Comparison of ENCODE assay signal across 11 cellular contexts in the genomic region with DNA sequence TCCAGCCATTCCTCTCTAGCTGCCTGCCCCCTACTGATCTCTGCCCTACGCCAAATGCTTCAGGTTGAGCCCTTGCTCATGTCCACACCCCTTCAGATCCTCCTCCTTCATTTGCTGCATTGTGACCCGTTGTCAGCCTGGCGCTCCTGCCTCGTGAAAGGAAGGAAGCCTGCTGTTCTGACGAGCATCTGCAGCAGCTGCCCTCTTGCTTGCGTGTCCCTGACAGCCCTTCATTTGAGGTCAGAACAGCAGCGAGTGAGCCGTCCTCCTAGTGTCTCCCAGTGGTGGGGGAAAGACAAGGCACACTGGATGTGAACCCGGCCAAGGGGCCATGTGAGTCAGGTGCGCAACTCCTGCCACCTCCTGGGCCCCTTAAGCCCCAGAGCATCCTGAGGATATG. TPM values are rescaled to one million over a fixed set of nuclear protein-coding genes. Genes with fewer than 3 reads are reported as not detected.
DNase-seq lines count a peak whose midpoint lies in the region; ATAC-seq, FAIRE-seq and TF ChIP-seq lines count a peak whose summit lies in the region.
"Had no signal": no experiment of that assay in that cellular context is flagged by ENCODE, and none has a peak within 500 bp of the region (broad histone marks: within the 10 kb centered on the region; RNA-seq: fewer than 3 reads in every experiment).

No MANE protein-coding gene starts in this region.

- H3K4me1 Mint-ChIP-seq in activated CD4-positive, alpha-beta memory T cell treated with anti-CD3 and anti-CD28 coated beads for 36 hours (ENCODE audit: low read depth) = peaks cover 13% of the 10 kb centered on the region
- peaks cover 19% of the 10 kb centered on the region for H3K4me1 Mint-ChIP-seq in activated CD4-positive, alpha-beta memory T cell treated with anti-CD3 and anti-CD28 coated beads, Interleukin-2, amount 10 ng/mL, durations not matched to agents 7 days and 5 days

- TF ChIP-seq CTCF in choroid plexus epithelial cell (conservative IDR thresholded peaks at IDR 0.05; ENCODE audit: low read depth, low read length) = no peak

- peak; percentile 22 for DNase-seq in activated CD4-positive, alpha-beta memory T cell treated with anti-CD3 and anti-CD28 coated beads for 36 hours
- DNase-seq in activated CD4-positive, alpha-beta memory T cell treated with anti-CD3 and anti-CD28 coated beads, Interleukin-2, amount 10 ng/mL, durations not matched to agents 7 days and 5 days = no peak
- DNase-seq in NCI-H146 (lab: John Stamatoyannopoulos, UW) (peak; percentile 92), choroid plexus epithelial cell (ENCODE audit: low read depth) (peak; percentile 42), urothelium cell line (ENCODE audit: low spot score) (no peak), NCI-H524 treated with DMSO at 0.1 percent for 48 hours (lab: John Stamatoyannopoulos, UW) (no peak), anterior cingulate cortex (lab: John Stamatoyannopoulos, UW) (no peak)
- DNase-seq: CD4-positive, alpha-beta memory T cell; stomach had no signal

- H3K4me3 ChIP-seq in choroid plexus epithelial cell (ENCODE audit: low read depth, low read length) = no peak overlapping the region
- H3K4me3 ChIP-seq: stomach had no signal

- H3K9me3 Mint-ChIP-seq in activated CD4-positive, alpha-beta memory T cell treated with anti-CD3 and anti-CD28 coated beads for 36 hours = no peaks in the 10 kb centered on the region
- H3K9me3 Mint-ChIP-seq in activated CD4-positive, alpha-beta memory T cell treated with anti-CD3 and anti-CD28 coated beads, Interleukin-2, amount 10 ng/mL, durations not matched to agents 7 days and 5 days = no peaks in the 10 kb centered on the region
- H3K9me3 Mint-ChIP-seq: activated naive CD4-positive, alpha-beta T cell treated with anti-CD3 and anti-CD28 coated beads, Interleukin-2, amount 50 U/mL, for 72 hours; CD4-positive, alpha-beta memory T cell had no signal

- no peaks in the 10 kb centered on the region for H3K36me3 Mint-ChIP-seq in activated CD4-positive, alpha-beta memory T cell treated with anti-CD3 and anti-CD28 coated beads for 36 hours
- no peaks in the 10 kb centered on the region for H3K36me3 Mint-ChIP-seq in activated CD4-positive, alpha-beta memory T cell treated with anti-CD3 and anti-CD28 coated beads, Interleukin-2, amount 10 ng/mL, durations not matched to agents 7 days and 5 days (ENCODE audit: low read depth)
- H3K36me3 Mint-ChIP-seq: activated naive CD4-positive, alpha-beta T cell treated with anti-CD3 and anti-CD28 coated beads, Interleukin-2, amount 50 U/mL, for 72 hours; CD4-positive, alpha-beta memory T cell had no signal

- no peak overlapping the region for H3K4me3 Mint-ChIP-seq in activated CD4-positive, alpha-beta memory T cell treated with anti-CD3 and anti-CD28 coated beads for 36 hours
- H3K4me3 Mint-ChIP-seq in activated CD4-positive, alpha-beta memory T cell treated with anti-CD3 and anti-CD28 coated beads, Interleukin-2, amount 10 ng/mL, durations not matched to agents 7 days and 5 days = no peak overlapping the region

- POLR2A ChIA-PET in activated CD4-positive, alpha-beta memory T cell treated with anti-CD3 and anti-CD28 coated beads for 36 hours (lab: Charles Lee) = no interaction called here
- POLR2A ChIA-PET in activated CD4-positive, alpha-beta memory T cell treated with anti-CD3 and anti-CD28 coated beads, Interleukin-2, amount 10 ng/mL, durations not matched to agents 7 days and 5 days (lab: Charles Lee) = no interaction called here

- no peak overlapping the region for H3K27ac Mint-ChIP-seq in activated CD4-positive, alpha-beta memory T cell treated with anti-CD3 and anti-CD28 coated beads for 36 hours
- H3K27ac Mint-ChIP-seq in activated CD4-positive, alpha-beta memory T cell treated with anti-CD3 and anti-CD28 coated beads, Interleukin-2, amount 10 ng/mL, durations not matched to agents 7 days and 5 days = no peak overlapping the region

- ATAC-seq in GM21423 (IDR thresholded peaks at IDR 0.05; ENCODE audit: unreplicated experiment) = no peak
- ATAC-seq: activated naive CD4-positive, alpha-beta T cell treated with anti-CD3 and anti-CD28 coated beads, Interleukin-2, amount 50 U/mL, for 72 hours had no signal

- peaks cover 47% of the 10 kb centered on the region for H3K27me3 Mint-ChIP-seq in activated CD4-positive, alpha-beta memory T cell treated with anti-CD3 and anti-CD28 coated beads for 36 hours
- H3K27me3 Mint-ChIP-seq in activated CD4-positive, alpha-beta memory T cell treated with anti-CD3 and anti-CD28 coated beads, Interleukin-2, amount 10 ng/mL, durations not matched to agents 7 days and 5 days = peaks cover 54% of the 10 kb centered on the region

- CTCF ChIA-PET in activated CD4-positive, alpha-beta memory T cell treated with anti-CD3 and anti-CD28 coated beads for 36 hours (lab: Charles Lee) = interaction anchor here (0.7 kb wide), 1 partner anchor 188 kb away, joined by 3 read pairs; no protein-coding TSS in a partner anchor
- CTCF ChIA-PET in activated CD4-positive, alpha-beta memory T cell treated with anti-CD3 and anti-CD28 coated beads, Interleukin-2, amount 10 ng/mL, durations not matched to agents 7 days and 5 days (lab: Charles Lee) = no interaction called here

- intact Hi-C loops in activated CD4-positive, alpha-beta memory T cell treated with anti-CD3 and anti-CD28 coated beads for 36 hours (cut with micrococcal nuclease) = no loop called here

- peak; percentile 88 for FAIRE-seq in urothelium cell line (lab: Jason Lieb, UNC)

RNA-seq across cellular contexts. Expression of gene PIANP, which starts 3.0 kb away (rescaled TPM):
- under 1 TPM; 0.17 to 0.44 TPM for total RNA-seq in activated CD4-positive, alpha-beta memory T cell treated with anti-CD3 and anti-CD28 coated beads for 36 hours
- total RNA-seq in activated CD4-positive, alpha-beta memory T cell treated with anti-CD3 and anti-CD28 coated beads, Interleukin-2, amount 10 ng/mL, durations not matched to agents 7 days and 5 days = not detected

RNA-seq across cellular contexts. Expression of gene ZNF384, which starts 14.5 kb away (rescaled TPM):
- 10 to 100 TPM; 55.3 to 56.3 TPM for total RNA-seq in activated CD4-positive, alpha-beta memory T cell treated with anti-CD3 and anti-CD28 coated beads for 36 hours
- 10 to 100 TPM; 69.5 to 78.1 TPM for total RNA-seq in activated CD4-positive, alpha-beta memory T cell treated with anti-CD3 and anti-CD28 coated beads, Interleukin-2, amount 10 ng/mL, durations not matched to agents 7 days and 5 days

RNA-seq across cellular contexts. Expression of gene COPS7A, which starts 20.2 kb away (rescaled TPM):
- total RNA-seq in activated CD4-positive, alpha-beta memory T cell treated with anti-CD3 and anti-CD28 coated beads for 36 hours = 10 to 100 TPM; 37.6 to 39.4 TPM
- total RNA-seq in activated CD4-positive, alpha-beta memory T cell treated with anti-CD3 and anti-CD28 coated beads, Interleukin-2, amount 10 ng/mL, durations not matched to agents 7 days and 5 days = 10 to 100 TPM; 28.4 to 29.0 TPM

RNA-seq across cellular contexts. Expression of gene ING4, which starts 40.7 kb away (rescaled TPM):
- 10 to 100 TPM; 13.8 to 15.2 TPM for total RNA-seq in activated CD4-positive, alpha-beta memory T cell treated with anti-CD3 and anti-CD28 coated beads for 36 hours
- total RNA-seq in activated CD4-positive, alpha-beta memory T cell treated with anti-CD3 and anti-CD28 coated beads, Interleukin-2, amount 10 ng/mL, durations not matched to agents 7 days and 5 days = 10 to 100 TPM; 32.2 to 33.8 TPM

RNA-seq across cellular contexts. Expression of gene MLF2, which starts 49.3 kb away (rescaled TPM):
- 100 to 1,000 TPM; 140 to 141 TPM for total RNA-seq in activated CD4-positive, alpha-beta memory T cell treated with anti-CD3 and anti-CD28 coated beads for 36 hours
- 100 to 1,000 TPM; 101 to 108 TPM for total RNA-seq in activated CD4-positive, alpha-beta memory T cell treated with anti-CD3 and anti-CD28 coated beads, Interleukin-2, amount 10 ng/mL, durations not matched to agents 7 days and 5 days

Comparison
In these comparisons a context has a peak if more than half of its experiments do, and no peak if none do; other contexts are left out.
1. DNase-seq: peak in activated CD4-positive, alpha-beta memory T cell treated with anti-CD3 and anti-CD28 coated beads for 36 hours (single experiment), NCI-H146 (single experiment) and choroid plexus epithelial cell (single experiment); none in activated CD4-positive, alpha-beta memory T cell treated with anti-CD3 and anti-CD28 coated beads, Interleukin-2, amount 10 ng/mL, durations not matched to agents 7 days and 5 days (single experiment), urothelium cell line (single experiment), NCI-H524 treated with DMSO at 0.1 percent for 48 hours (single experiment) and anterior cingulate cortex (0 of 58).